In the genomic region with DNA sequence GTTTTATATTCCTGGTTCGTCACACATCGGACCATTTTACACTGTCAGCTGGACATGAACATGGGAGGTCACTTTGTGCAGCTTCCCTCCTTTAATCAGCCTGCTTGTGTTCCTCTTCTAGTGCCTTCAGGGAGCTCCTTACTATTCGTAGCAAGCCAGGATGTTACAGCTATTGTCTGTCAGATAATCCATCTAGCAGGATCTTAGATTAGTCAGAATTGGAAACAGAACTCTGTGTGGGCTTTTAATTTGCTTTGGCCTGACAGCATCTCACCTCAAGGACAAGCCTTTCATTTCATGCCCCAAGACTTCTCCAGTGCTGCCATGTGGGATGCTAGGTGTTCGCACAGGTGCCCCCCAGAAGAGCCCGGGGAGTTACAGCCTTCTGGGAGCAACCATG, we compare ENCODE assay signal across 34 cellular contexts. TPM values are rescaled to one million over a fixed set of nuclear protein-coding genes. Genes with fewer than 3 reads are reported as not detected.
"Had no signal": no experiment of that assay in that cellular context is flagged by ENCODE, and none has a peak within 500 bp of the region (broad histone marks: within the 10 kb centered on the region; RNA-seq: fewer than 3 reads in every experiment).

No MANE protein-coding gene starts in this region.

- FAIRE-seq: astrocyte, bronchial epithelial cell had no signal

- H3K36me3 Mint-ChIP-seq: activated CD4-positive, alpha-beta memory T cell treated with anti-CD3 and anti-CD28 coated beads for 36 hours; activated CD8-positive, alpha-beta memory T cell treated with anti-CD3 and anti-CD28 coated beads, Interleukin-2, amount 10 ng/mL, durations not matched to agents 7 days and 5 days; activated naive CD8-positive, alpha-beta T cell had no signal

- H3K4me1 ChIP-seq: gastrocnemius medialis had no signal

- H3K36me3 ChIP-seq: brain microvascular endothelial cell, esophagus muscularis mucosa, gastrocnemius medialis, heart left ventricle, WERI-Rb-1 had no signal

- H3K27ac ChIP-seq: brain microvascular endothelial cell, coronary artery, dorsolateral prefrontal cortex, esophagus muscularis mucosa, foreskin keratinocyte, gastrocnemius medialis, heart left ventricle, WERI-Rb-1 had no signal

- H3K9me3 ChIP-seq: esophagus muscularis mucosa, gastrocnemius medialis, heart left ventricle had no signal

- H3K9me3 Mint-ChIP-seq: activated B cell treated with CpG ODN at 0.5 μM for 24 hours; activated CD4-positive, alpha-beta memory T cell treated with anti-CD3 and anti-CD28 coated beads for 36 hours; activated naive CD4-positive, alpha-beta T cell treated with anti-CD3 and anti-CD28 coated beads for 36 hours; activated T-helper 1 cell treated with anti-CD3 and anti-CD28 coated beads, Interleukin-12 subunit alpha, Interleukin-12 subunit beta, Interleukin-2, Interleukin-4 antibody, amounts not matched to agents 30 ng/mL and 10 ng/mL and 1 ng/mL, durations not matched to agents 14 hours and 24 hours and 36 hours; activated T-helper 2 cell treated with anti-CD3 and anti-CD28 coated beads, Interferon-gamma antibody, Interleukin-2, Interleukin-4, amounts not matched to agents 10 μg/mL and 5 μg/mL and 100 μg/mL, durations not matched to agents 14 hours and 24 hours and 36 hours; central memory CD8-positive, alpha-beta T cell; dendritic cell treated with granulocyte-macrophage colony-stimulating factor and Interleukin-4, amounts not matched to agents 40 ng/mL and 50 ng/mL, for 4 days; T-helper 2 cell treated with Interferon-gamma antibody and Interleukin-4, amounts not matched to agents 5 μg/mL and 100 μg/mL, for 36 hours had no signal

- H3K27ac Mint-ChIP-seq: activated B cell treated with CpG ODN at 0.5 μM for 24 hours; activated CD4-positive, alpha-beta memory T cell treated with anti-CD3 and anti-CD28 coated beads for 36 hours; activated CD8-positive, alpha-beta memory T cell treated with anti-CD3 and anti-CD28 coated beads, Interleukin-2, amount 10 ng/mL, durations not matched to agents 7 days and 5 days; activated CD8-positive, alpha-beta T cell treated with anti-CD3 and anti-CD28 coated beads, Interleukin-2, amount 10 ng/mL, durations not matched to agents 7 days and 5 days; activated naive CD4-positive, alpha-beta T cell treated with anti-CD3 and anti-CD28 coated beads for 36 hours; activated naive CD8-positive, alpha-beta T cell; activated T-helper 1 cell treated with anti-CD3 and anti-CD28 coated beads, Interleukin-12 subunit alpha, Interleukin-12 subunit beta, Interleukin-2, Interleukin-4 antibody, amounts not matched to agents 30 ng/mL and 10 ng/mL and 1 ng/mL, durations not matched to agents 14 hours and 24 hours and 36 hours; activated T-helper 2 cell treated with anti-CD3 and anti-CD28 coated beads, Interferon-gamma antibody, Interleukin-2, Interleukin-4, amounts not matched to agents 10 μg/mL and 5 μg/mL and 100 μg/mL, durations not matched to agents 14 hours and 24 hours and 36 hours; dendritic cell treated with granulocyte-macrophage colony-stimulating factor and Interleukin-4, amounts not matched to agents 40 ng/mL and 50 ng/mL, for 4 days; T-helper 17 cell; T-helper 2 cell treated with Interferon-gamma antibody and Interleukin-4, amounts not matched to agents 5 μg/mL and 100 μg/mL, for 36 hours had no signal

- H3K27me3 Mint-ChIP-seq: central memory CD8-positive, alpha-beta T cell had no signal

- H3K4me3 Mint-ChIP-seq: activated B cell treated with CpG ODN at 0.5 μM for 24 hours; activated CD4-positive, alpha-beta memory T cell treated with anti-CD3 and anti-CD28 coated beads for 36 hours; activated CD8-positive, alpha-beta memory T cell treated with anti-CD3 and anti-CD28 coated beads, Interleukin-2, amount 10 ng/mL, durations not matched to agents 7 days and 5 days; activated CD8-positive, alpha-beta T cell treated with anti-CD3 and anti-CD28 coated beads, Interleukin-2, amount 10 ng/mL, durations not matched to agents 7 days and 5 days; activated naive CD4-positive, alpha-beta T cell treated with anti-CD3 and anti-CD28 coated beads for 36 hours; activated naive CD8-positive, alpha-beta T cell; activated T-helper 1 cell treated with anti-CD3 and anti-CD28 coated beads, Interleukin-12 subunit alpha, Interleukin-12 subunit beta, Interleukin-2, Interleukin-4 antibody, amounts not matched to agents 30 ng/mL and 10 ng/mL and 1 ng/mL, durations not matched to agents 14 hours and 24 hours and 36 hours; central memory CD8-positive, alpha-beta T cell; dendritic cell treated with granulocyte-macrophage colony-stimulating factor and Interleukin-4, amounts not matched to agents 40 ng/mL and 50 ng/mL, for 4 days; T-helper 17 cell; T-helper 2 cell treated with Interferon-gamma antibody and Interleukin-4, amounts not matched to agents 5 μg/mL and 100 μg/mL, for 36 hours had no signal

- DNase-seq: activated B cell treated with CpG ODN at 0.5 μM for 24 hours; activated CD4-positive, alpha-beta memory T cell treated with anti-CD3 and anti-CD28 coated beads for 36 hours; activated CD4-positive, alpha-beta T cell treated with anti-CD3 and anti-CD28 coated beads for 48 hours; activated CD8-positive, alpha-beta memory T cell treated with anti-CD3 and anti-CD28 coated beads, Interleukin-2, amount 10 ng/mL, durations not matched to agents 7 days and 5 days; activated CD8-positive, alpha-beta memory T cell treated with anti-CD3 and anti-CD28 coated beads, Interleukin-2, amount 50 U/mL, for 4 hours; activated CD8-positive, alpha-beta T cell treated with anti-CD3 and anti-CD28 coated beads, Interleukin-2, amount 10 ng/mL, durations not matched to agents 7 days and 5 days; activated effector memory CD4-positive, alpha-beta T cell treated with anti-CD3 and anti-CD28 coated beads, Interleukin-2, amount 50 U/mL, for 16 hours; activated naive CD4-positive, alpha-beta T cell treated with anti-CD3 and anti-CD28 coated beads for 36 hours; activated T-cell treated with anti-CD3 and anti-CD28 coated beads, Interleukin-2, amount 50 U/mL, for 1 hour; activated T-cell treated with anti-CD3 and anti-CD28 coated beads, Interleukin-2, amount 50 U/mL, for 48 hours; amniotic stem cell; anterior cingulate cortex; brain microvascular endothelial cell; dorsolateral prefrontal cortex; effector memory CD4-positive, alpha-beta T cell; erythroblast; foreskin keratinocyte; gastrocnemius medialis; glutamatergic neuron; heart left ventricle; T-helper 17 cell; T1000; WERI-Rb-1 had no signal

- H3K4me3 ChIP-seq: coronary artery, dorsolateral prefrontal cortex, esophagus muscularis mucosa, gastrocnemius medialis, heart left ventricle had no signal

- H3K27me3 ChIP-seq: brain microvascular endothelial cell, gastrocnemius medialis, heart left ventricle had no signal

- H3K4me1 Mint-ChIP-seq: activated B cell treated with CpG ODN at 0.5 μM for 24 hours; activated CD8-positive, alpha-beta memory T cell treated with anti-CD3 and anti-CD28 coated beads, Interleukin-2, amount 10 ng/mL, durations not matched to agents 7 days and 5 days; central memory CD8-positive, alpha-beta T cell; T-helper 17 cell had no signal

- ATAC-seq: activated CD4-positive, CD25-positive, alpha-beta regulatory T cell treated with anti-CD3 and anti-CD28 coated beads, Interleukin-2, amount 50 U/mL, for 24 hours; activated CD8-positive, alpha-beta memory T cell treated with anti-CD3 and anti-CD28 coated beads, Interleukin-2, amount 10 ng/mL, durations not matched to agents 7 days and 5 days; activated CD8-positive, alpha-beta T cell treated with anti-CD3 and anti-CD28 coated beads, Interleukin-2, amount 10 ng/mL, durations not matched to agents 7 days and 5 days; foreskin keratinocyte; gastrocnemius medialis; heart left ventricle; T-helper 17 cell had no signal

RNA-seq across cellular contexts. Expression of a gene that starts 30.2 kb away (rescaled TPM):
- total RNA-seq: activated CD8-positive, alpha-beta T cell treated with anti-CD3 and anti-CD28 coated beads, Interleukin-2, amount 10 ng/mL, durations not matched to agents 7 days and 5 days; T-helper 17 cell had no signal
